8 cellular contexts compared by ENCODE assay signal in the genomic region with DNA sequence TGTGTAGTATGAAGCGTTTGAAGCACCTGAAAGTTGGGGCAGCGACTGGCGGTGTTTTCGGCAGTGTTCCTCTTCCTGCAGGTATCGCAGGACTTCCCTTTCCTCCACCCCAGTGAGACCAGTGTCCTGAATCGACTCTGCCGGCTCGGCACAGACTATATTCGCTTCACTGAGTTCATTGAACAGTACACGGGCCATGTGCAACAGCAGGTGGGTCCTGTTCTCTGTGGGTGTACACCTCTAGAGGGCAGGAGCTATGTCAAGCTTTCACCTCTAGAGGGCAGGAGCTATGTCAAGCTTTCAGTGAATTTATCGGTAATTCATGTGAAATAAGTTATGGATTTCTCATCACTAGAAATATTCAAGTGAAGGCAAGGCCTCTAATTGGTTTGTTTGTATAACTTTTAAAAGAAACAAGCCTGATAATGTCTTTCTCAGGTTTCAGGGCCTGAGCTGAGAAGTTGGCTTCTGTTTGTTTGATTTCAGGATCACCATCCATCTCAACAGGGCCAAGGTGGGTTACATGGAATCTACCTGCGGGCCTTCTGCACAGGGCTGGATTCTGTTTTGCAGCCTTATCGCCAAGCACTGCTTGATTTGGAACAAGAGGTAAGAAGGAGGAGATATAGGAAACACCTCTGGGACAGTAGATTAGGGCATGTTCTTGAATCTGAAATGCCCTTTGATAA. TPM values are rescaled to one million over a fixed set of nuclear protein-coding genes. Genes with fewer than 3 reads are reported as not detected.
DNase-seq lines count a peak whose midpoint lies in the region; ATAC-seq and TF ChIP-seq lines count a peak whose summit lies in the region.

No MANE protein-coding gene starts in this region.

- H3K27me3 ChIP-seq in Caco-2 (replicated peaks; ENCODE audit: control insufficient read depth, insufficient read depth, low read length), result no peaks in the 10 kb centered on the region
- H3K27me3 ChIP-seq in naive thymus-derived CD4-positive, alpha-beta T cell (ENCODE audit: control insufficient read depth in 2 of 2, insufficient read depth in 2 of 2, low read length in 2 of 2), result no peaks in the 10 kb centered on the region
- no peaks in the 10 kb centered on the region for H3K27me3 ChIP-seq in suprapubic skin

- DNase-seq in Caco-2 (peak; percentile 51), HCEC 1CT (peak; percentile 13), T-cell (peak in 19 of 34 experiments; percentile 4 to 33 (median 18)), choroid plexus epithelial cell (ENCODE audit: low read depth) (peak; percentile 66), suprapubic skin (ENCODE audit: low spot score in 2 of 2) (no peak)
- DNase-seq in naive thymus-derived CD4-positive, alpha-beta T cell, result peak in 6 of 9 donors; percentile 7 to 32 (median 22)

- H3K36me3 Mint-ChIP-seq in Caco-2 (ENCODE audit: insufficient read depth, unreplicated experiment) (peaks cover 45% of the 10 kb centered on the region), T-cell (peaks cover 28% of the 10 kb centered on the region)
- H3K36me3 Mint-ChIP-seq in naive thymus-derived CD4-positive, alpha-beta T cell, result peaks cover 11 to 32% (median 30%) of the 10 kb centered on the region in 5 donors

- H3K27ac Mint-ChIP-seq in Caco-2 (ENCODE audit: unreplicated experiment) (no peak overlapping the region), T-cell (no peak overlapping the region)
- no peak overlapping the region for H3K27ac Mint-ChIP-seq in naive thymus-derived CD4-positive, alpha-beta T cell

- H3K9me3 ChIP-seq in Caco-2 (no peaks in the 10 kb centered on the region), suprapubic skin (no peaks in the 10 kb centered on the region)
- no peaks in the 10 kb centered on the region for H3K9me3 ChIP-seq in naive thymus-derived CD4-positive, alpha-beta T cell (ENCODE audit: control insufficient read depth in 2 of 3, low read length in 3 of 3)

- intact Hi-C loops in Caco-2 (cut with micrococcal nuclease; ENCODE audit: unreplicated experiment), result no loop called here
- intact Hi-C loops in naive thymus-derived CD4-positive, alpha-beta T cell (cut with micrococcal nuclease), result loop anchor here (1.0 to 2.0 kb wide), 2 partner anchors 134 to 137 kb away; no protein-coding TSS in a partner anchor

- H3K4me1 ChIP-seq in Caco-2 (peaks cover 6% of the 10 kb centered on the region; the same call in 1 of the 2 replicates), suprapubic skin (peaks cover 17% of the 10 kb centered on the region)
- peaks cover 10 to 14% of the 10 kb centered on the region in 2 donors for H3K4me1 ChIP-seq in naive thymus-derived CD4-positive, alpha-beta T cell (ENCODE audit: control insufficient read depth in 2 of 2, insufficient read depth in 2 of 2, low read length in 2 of 2)

- H3K9me3 Mint-ChIP-seq in Caco-2 (ENCODE audit: unreplicated experiment) (no peaks in the 10 kb centered on the region), T-cell (no peaks in the 10 kb centered on the region)
- H3K9me3 Mint-ChIP-seq in naive thymus-derived CD4-positive, alpha-beta T cell, result no peaks in the 10 kb centered on the region

- no peak overlapping the region for H3K4me3 Mint-ChIP-seq in Caco-2 (ENCODE audit: unreplicated experiment)
- no peak overlapping the region for H3K4me3 Mint-ChIP-seq in T-cell
- no peak overlapping the region for H3K4me3 Mint-ChIP-seq in naive thymus-derived CD4-positive, alpha-beta T cell

- WGBS in suprapubic skin, result 88% methylated on average over 13 of the region's 13 CpGs

- TF ChIP-seq CTCF in Caco-2 (IDR thresholded peaks at IDR 0.05; ENCODE audit: insufficient read depth in 1 of 2, low read depth in 1 of 2, low read length in 1 of 2, severe bottlenecking in 1 of 2, unreplicated experiment in 1 of 2) (peak; percentile 69 to 83), choroid plexus epithelial cell (conservative IDR thresholded peaks at IDR 0.05; ENCODE audit: low read depth, low read length) (peak; percentile 80), suprapubic skin (IDR thresholded peaks at IDR 0.05) (peak in 1 of 2 donors; percentile 51)

- no peak for TF ChIP-seq POLR2A in suprapubic skin (IDR thresholded peaks at IDR 0.05)

- CTCF ChIA-PET in Caco-2 (lab: Charles Lee), result interaction anchor here (0.5 to 1.0 kb wide), 8 partner anchors 11 to 827 kb away, joined by 3 to 6 read pairs (median 4); no protein-coding TSS in a partner anchor
- CTCF ChIA-PET in T-cell (lab: Charles Lee), result interaction anchor here (0.5 to 1.2 kb wide), 7 partner anchors 14 to 1170 kb away, joined by 3 to 8 read pairs (median 3); a partner anchor contains a TSS
- CTCF ChIA-PET in naive thymus-derived CD4-positive, alpha-beta T cell (lab: Charles Lee), result interaction anchor here (0.5 to 1.5 kb wide), 8 partner anchors 13 to 138 kb away, joined by 3 to 9 read pairs (median 4); no protein-coding TSS in a partner anchor

- POLR2A ChIA-PET in Caco-2 (lab: Charles Lee) (interaction anchor here (0.6 kb wide), 1 partner anchor 370 kb away, joined by 3 read pairs; a partner anchor contains a TSS), T-cell (lab: Charles Lee) (no interaction called here)
- POLR2A ChIA-PET in naive thymus-derived CD4-positive, alpha-beta T cell (lab: Charles Lee), result no interaction called here

- H3K4me1 Mint-ChIP-seq in Caco-2 (ENCODE audit: low read depth, unreplicated experiment) (peaks cover 7% of the 10 kb centered on the region), T-cell (peaks cover 27 to 39% (median 29%) of the 10 kb centered on the region in 3 donors)
- peaks cover 19 to 39% (median 27%) of the 10 kb centered on the region in 7 donors for H3K4me1 Mint-ChIP-seq in naive thymus-derived CD4-positive, alpha-beta T cell

- no peak overlapping the region for H3K4me3 ChIP-seq in Caco-2 (ENCODE audit: low read depth, low read length)
- H3K4me3 ChIP-seq in choroid plexus epithelial cell (ENCODE audit: low read depth, low read length), result no peak overlapping the region
- H3K4me3 ChIP-seq in naive thymus-derived CD4-positive, alpha-beta T cell (ENCODE audit: low read length), result no peak overlapping the region
- H3K4me3 ChIP-seq in suprapubic skin, result no peak overlapping the region

- no TSS peak for BruUV-seq in Caco-2 (replicated peaks; lab: Mats Ljungman, UMichigan)

- H3K27me3 Mint-ChIP-seq in Caco-2 (ENCODE audit: insufficient read depth, unreplicated experiment) (no peaks in the 10 kb centered on the region), T-cell (no peaks in the 10 kb centered on the region)
- no peaks in the 10 kb centered on the region for H3K27me3 Mint-ChIP-seq in naive thymus-derived CD4-positive, alpha-beta T cell

- no peak overlapping the region for H3K27ac ChIP-seq in naive thymus-derived CD4-positive, alpha-beta T cell (ENCODE audit: low read depth, low read length)
- no peak overlapping the region for H3K27ac ChIP-seq in suprapubic skin

- ATAC-seq in T-cell (replicated peaks in 1 of 4), result peak in 3 of 4 experiments; percentile 50 to 71 (median 57)
- peak; percentile 85 for ATAC-seq in naive thymus-derived CD4-positive, alpha-beta T cell
- ATAC-seq in HG03045 (IDR thresholded peaks at IDR 0.05; ENCODE audit: unreplicated experiment), result no peak
- no peak for ATAC-seq in HG03354 (IDR thresholded peaks at IDR 0.05; ENCODE audit: poor library complexity, severe bottlenecking, unreplicated experiment)

- TF ChIP-seq EP300 in suprapubic skin (IDR thresholded peaks at IDR 0.05), result no peak

- H3K36me3 ChIP-seq in Caco-2 (ENCODE audit: control insufficient read depth, insufficient read depth, low read length) (no peaks in the 10 kb centered on the region), suprapubic skin (peaks cover 13% of the 10 kb centered on the region)
- peaks cover 0 to 21% (median 0%) of the 10 kb centered on the region in 3 experiments for H3K36me3 ChIP-seq in naive thymus-derived CD4-positive, alpha-beta T cell (ENCODE audit: control insufficient read depth in 2 of 3, insufficient read depth in 3 of 3, low read length in 3 of 3)

RNA-seq across cellular contexts. Expression of a gene that starts 5.3 kb away (rescaled TPM):
- total RNA-seq in Caco-2 (2022) (28.4 and 29.2 TPM in 2 replicates), T-cell (10 to 100 TPM; 10.4 to 24.3 (median 21.3) TPM), suprapubic skin (10 to 100 TPM; 13.0 to 28.5 (median 22.2) TPM)
- 10 to 100 TPM; 10.9 to 34.7 (median 17.7) TPM for total RNA-seq in naive thymus-derived CD4-positive, alpha-beta T cell
- polyA plus RNA-seq in naive thymus-derived CD4-positive, alpha-beta T cell, result 10 to 100 TPM in 1 of 2 donors, 1 to 10 TPM in 1; 7.7 to 15.0 TPM

RNA-seq across cellular contexts. Expression of a gene that starts 5.3 kb away (rescaled TPM):
- total RNA-seq in Caco-2 (2022), result 39.4 and 43.0 TPM in 2 replicates
- 10 to 100 TPM; 16.6 to 38.3 (median 32.2) TPM for total RNA-seq in T-cell
- 10 to 100 TPM; 12.9 to 36.9 (median 33.6) TPM for total RNA-seq in naive thymus-derived CD4-positive, alpha-beta T cell
- 1 to 10 TPM; 3.1 to 7.8 TPM for polyA plus RNA-seq in naive thymus-derived CD4-positive, alpha-beta T cell
- total RNA-seq in suprapubic skin, result 10 to 100 TPM in 3 of 4 donors, 1 to 10 TPM in 1; 7.7 to 21.1 (median 16.2) TPM

RNA-seq across cellular contexts. Expression of a gene that starts 45.8 kb away (rescaled TPM):
- total RNA-seq in Caco-2 (2022) (7.4 and 7.9 TPM in 2 replicates), T-cell (10 to 100 TPM in 3 of 5 donors, 1 to 10 TPM in 2; 9.3 to 13.6 (median 10.7) TPM), suprapubic skin (1 to 10 TPM; 3.2 to 5.7 (median 5.6) TPM)
- 10 to 100 TPM; 10.1 to 19.1 (median 15.0) TPM for total RNA-seq in naive thymus-derived CD4-positive, alpha-beta T cell
- 1 to 10 TPM; 2.9 to 6.2 TPM for polyA plus RNA-seq in naive thymus-derived CD4-positive, alpha-beta T cell

Comparison
In these comparisons a context has a peak if more than half of its experiments do, and no peak if none do; other contexts are left out.
1. DNase-seq: peak in Caco-2 (2 of 2), HCEC 1CT (single experiment), T-cell (19 of 34), choroid plexus epithelial cell (single experiment) and naive thymus-derived CD4-positive, alpha-beta T cell (6 of 9); none in suprapubic skin (0 of 2).
2. ATAC-seq: peak in T-cell (3 of 4) and naive thymus-derived CD4-positive, alpha-beta T cell (single experiment); none in HG03045 (single experiment) and HG03354 (single experiment).